ENCODE assay signal across 1 cellular context in genomic region chr19:30923096-30923495, GRCh38.
TF ChIP-seq lines count a peak whose summit lies in the region.

No MANE protein-coding gene starts in this region.

TF ChIP-seq in GM23338, 12 proteins besides CTCF, POLR2A, EP300 and RAD21 (continued from another document):
- no peak for TF ChIP-seq ZNF462 (CRISPR knock-in tag; IDR thresholded peaks at IDR 0.05)
- TF ChIP-seq ZNF331 (CRISPR knock-in tag; IDR thresholded peaks at IDR 0.05; ENCODE audit: low read depth): no peak
- TF ChIP-seq ETS1 (IDR thresholded peaks at IDR 0.05): no peak
